17 cellular contexts compared by ENCODE assay signal in the genomic region with DNA sequence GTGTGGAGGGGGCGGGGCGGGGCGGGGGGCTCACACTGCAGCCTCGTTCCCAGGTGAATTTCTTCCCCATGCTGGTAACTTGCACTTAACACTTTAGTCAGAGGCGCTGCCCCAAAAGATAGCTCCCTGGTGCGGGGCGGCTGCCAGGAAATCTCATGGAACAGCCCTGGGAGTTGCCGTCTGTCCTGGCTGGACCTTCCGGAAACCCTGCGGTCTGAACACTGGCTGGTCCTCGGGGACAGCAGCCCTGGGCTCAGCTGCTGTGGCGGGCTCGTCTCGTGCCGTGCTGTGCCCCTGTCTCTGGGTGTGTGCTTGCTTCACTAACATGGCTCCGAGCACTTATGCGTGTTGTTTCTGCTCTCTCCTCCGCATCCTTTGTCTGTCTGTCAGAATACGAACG. TPM values are rescaled to one million over a fixed set of nuclear protein-coding genes. Genes with fewer than 3 reads are reported as not detected.
DNase-seq lines count a peak whose midpoint lies in the region; ATAC-seq and TF ChIP-seq lines count a peak whose summit lies in the region.
"Had no signal": no experiment of that assay in that cellular context is flagged by ENCODE, and none has a peak within 500 bp of the region (broad histone marks: within the 10 kb centered on the region; RNA-seq: fewer than 3 reads in every experiment).

No MANE protein-coding gene starts in this region.

- no peak for TF ChIP-seq POLR2A in ovary (IDR thresholded peaks at IDR 0.05)

- H3K79me2 ChIP-seq in DND-41 (ENCODE audit: insufficient read depth, low read length) (peaks cover 39% of the 10 kb centered on the region), PC-3 (ENCODE audit: low read length) (peaks cover 39% of the 10 kb centered on the region)

- no TSS peak for BruUV-seq in PC-3 (replicated peaks; lab: Mats Ljungman, UMichigan)

- H3K9me3 ChIP-seq in DND-41 (ENCODE audit: insufficient read depth, low read length, severe bottlenecking) (no peaks in the 10 kb centered on the region), ovary (no peaks in the 10 kb centered on the region), PC-3 (ENCODE audit: low read length) (no peaks in the 10 kb centered on the region)
- H3K9me3 ChIP-seq: left lung had no signal

- H3K4me1 Mint-ChIP-seq in glutamatergic neuron (ENCODE audit: low read depth, unreplicated experiment) = peaks cover 47% of the 10 kb centered on the region

- H3K36me3 Mint-ChIP-seq in glutamatergic neuron (ENCODE audit: unreplicated experiment) = no peaks in the 10 kb centered on the region

- peak overlapping the region; percentile 78 for H3K27ac Mint-ChIP-seq in glutamatergic neuron (ENCODE audit: unreplicated experiment)

- no peak overlapping the region for H2AFZ ChIP-seq in DND-41 (ENCODE audit: low read depth, low read length)
- H2AFZ ChIP-seq in PC-3 (ENCODE audit: low read length) = no peak overlapping the region

- H4K20me1 ChIP-seq in DND-41 (ENCODE audit: insufficient read depth, low read length) = peaks cover 12% of the 10 kb centered on the region
- H4K20me1 ChIP-seq in PC-3 (ENCODE audit: low read length) = peaks cover 19% of the 10 kb centered on the region

- peak overlapping the region; percentile 77 for H3K4me3 Mint-ChIP-seq in glutamatergic neuron (ENCODE audit: unreplicated experiment)
- H3K4me3 Mint-ChIP-seq: activated CD4-positive, alpha-beta T cell treated with anti-CD3 and anti-CD28 coated beads, Interleukin-2, amount 10 ng/mL, durations not matched to agents 7 days and 5 days had no signal

- H3K27me3 ChIP-seq in DND-41 (ENCODE audit: insufficient read depth, low read length, poor library complexity) = no peaks in the 10 kb centered on the region
- no peaks in the 10 kb centered on the region for H3K27me3 ChIP-seq in ovary
- H3K27me3 ChIP-seq in PC-3 (ENCODE audit: low read length) = no peaks in the 10 kb centered on the region
- H3K27me3 ChIP-seq: brain microvascular endothelial cell, left lung had no signal

- no peak overlapping the region for H3K4me3 ChIP-seq in DND-41 (ENCODE audit: low read depth in 1 of 2, low read length in 2 of 2)
- H3K4me3 ChIP-seq in ovary = no peak overlapping the region
- H3K4me3 ChIP-seq in PC-3 (ENCODE audit: low read length) = no peak overlapping the region
- H3K4me3 ChIP-seq: GM12878 had no signal

- H3K4me1 ChIP-seq in DND-41 (ENCODE audit: insufficient read depth, low read length) = peaks cover 62% of the 10 kb centered on the region
- H3K4me1 ChIP-seq in ovary (ENCODE audit: insufficient read depth) = peaks cover 53% of the 10 kb centered on the region
- peaks cover 24% of the 10 kb centered on the region for H3K4me1 ChIP-seq in PC-3 (ENCODE audit: insufficient read depth, low read length)

- intact Hi-C loops in ovary (cut with DNase I) (loop anchor here in 1 of 4 donors (10.0 kb wide), 1 partner anchor 47 kb away; no protein-coding TSS in a partner anchor), PC-3 (cut with micrococcal nuclease) (no loop called here)

- CTCF ChIA-PET in PC-3 (lab: Charles Lee) = no interaction called here

- H3F3A ChIP-seq in PC-3 (ENCODE audit: low read length, unreplicated experiment) = no peaks in the 10 kb centered on the region

- 39 to 45% (median 42%) methylated on average over 20 of the region's 20 CpGs for WGBS in ovary, 3 donors

- POLR2A ChIA-PET in PC-3 (lab: Charles Lee; ENCODE audit: unreplicated experiment) = no interaction called here

- DNase-seq in DND-41 = no peak
- DNase-seq in glutamatergic neuron = peak; percentile 62
- peak; percentile 62 to 80 (median 68) for DNase-seq in ovary
- DNase-seq in PC-3 = no peak
- DNase-seq in GM19238 (ENCODE audit: insufficient read length, low spot score) = no peak
- DNase-seq in activated gamma-delta T cell treated with Interleukin-2 at 50 U/mL for 16 hours = no peak
- DNase-seq: activated CD4-positive, alpha-beta T cell treated with anti-CD3 and anti-CD28 coated beads, Interleukin-2, amount 10 ng/mL, durations not matched to agents 7 days and 5 days; brain microvascular endothelial cell; left lung; NCI-H1417; NCI-H510A treated with DMSO at 0.1 percent for 48 hours; nucleus accumbens; stimulated activated CD4-positive, alpha-beta T cell treated with anti-CD3 and anti-CD28 coated beads, Interleukin-15, amount 100 ng/mL, for 24 hours; T-helper 2 cell had no signal

- H3K9ac ChIP-seq in DND-41 (ENCODE audit: low read depth, low read length) (no peak overlapping the region), PC-3 (ENCODE audit: low read length) (no peak overlapping the region)

- no peak for ATAC-seq in DND-41 (ENCODE audit: insufficient read depth, low read depth)
- ATAC-seq in PC-3 = no peak
- ATAC-seq: GM12878, left lung had no signal

- TF ChIP-seq CTCF in DND-41 (IDR thresholded peaks at IDR 0.05; ENCODE audit: borderline replicate concordance, extremely low read depth, low read length, poor library complexity, severe bottlenecking) (no peak), glutamatergic neuron (IDR thresholded peaks at IDR 0.05; ENCODE audit: partially characterized antibody, unreplicated experiment) (no peak), ovary (IDR thresholded peaks at IDR 0.05) (no peak), PC-3 (conservative IDR thresholded peaks at IDR 0.05; ENCODE audit: low read depth, low read length) (no peak)

- H3K4me2 ChIP-seq in DND-41 (ENCODE audit: insufficient read depth, low read length) (no peak overlapping the region), PC-3 (ENCODE audit: low read length) (no peak overlapping the region)

- H3K36me3 ChIP-seq in DND-41 (ENCODE audit: insufficient read depth, low read length) = peaks cover 50% of the 10 kb centered on the region
- H3K36me3 ChIP-seq in ovary = no peaks in the 10 kb centered on the region
- H3K36me3 ChIP-seq in PC-3 (ENCODE audit: low read depth, low read length) = peaks cover 22% of the 10 kb centered on the region; the same call in 1 of the 2 replicates

- no peaks in the 10 kb centered on the region for H3K9me2 ChIP-seq in PC-3 (replicated peaks; ENCODE audit: low read length)

- H3K9me3 Mint-ChIP-seq in glutamatergic neuron (ENCODE audit: unreplicated experiment) = peaks cover 14% of the 10 kb centered on the region
- H3K9me3 Mint-ChIP-seq: activated CD4-positive, alpha-beta T cell treated with anti-CD3 and anti-CD28 coated beads, Interleukin-2, amount 10 ng/mL, durations not matched to agents 7 days and 5 days had no signal

- H3K27ac ChIP-seq in DND-41 (ENCODE audit: low read length) (peak overlapping the region; percentile 81), ovary (peak overlapping the region in 1 of 2 donors; percentile 84), PC-3 (ENCODE audit: low read length) (no peak overlapping the region)
- H3K27ac ChIP-seq: brain microvascular endothelial cell had no signal

- TF ChIP-seq EP300 in ovary (IDR thresholded peaks at IDR 0.05) = no peak

- H3K27me3 Mint-ChIP-seq in glutamatergic neuron (ENCODE audit: unreplicated experiment) = peaks cover 10% of the 10 kb centered on the region
- H3K27me3 Mint-ChIP-seq: activated CD4-positive, alpha-beta T cell treated with anti-CD3 and anti-CD28 coated beads, Interleukin-2, amount 10 ng/mL, durations not matched to agents 7 days and 5 days had no signal

RNA-seq across cellular contexts. Expression of a gene that starts 25.8 kb away (rescaled TPM):
- total RNA-seq in glutamatergic neuron (ENCODE audit: unreplicated experiment) = 85.1 TPM
- total RNA-seq in ovary = 10 to 100 TPM; 33.7 to 69.5 (median 61.3) TPM
- 10 to 100 TPM; 19.6 to 33.8 TPM for polyA plus RNA-seq in ovary
- total RNA-seq in PC-3 (2014; rRNA removed) = 250 and 258 TPM in 2 replicates

RNA-seq across cellular contexts. Expression of a gene that starts 33.7 kb away (rescaled TPM):
- total RNA-seq in glutamatergic neuron (ENCODE audit: unreplicated experiment) (33.0 TPM), ovary (10 to 100 TPM; 24.1 to 90.1 (median 40.0) TPM), PC-3 (2014; rRNA removed) (25.2 and 37.0 TPM in 2 replicates)
- 10 to 100 TPM; 23.4 to 28.6 TPM for polyA plus RNA-seq in ovary

RNA-seq across cellular contexts. Expression of a gene that starts 34.6 kb away (rescaled TPM):
- total RNA-seq in glutamatergic neuron (ENCODE audit: unreplicated experiment) = 6.2 TPM
- 10 to 100 TPM in 1 of 7 donors, 1 to 10 TPM in 6; 4.1 to 10.9 (median 5.9) TPM for total RNA-seq in ovary
- 1 to 10 TPM; 6.6 to 9.0 TPM for polyA plus RNA-seq in ovary
- 8.4 and 11.1 TPM in 2 replicates for total RNA-seq in PC-3 (2014; rRNA removed)

RNA-seq across cellular contexts. Expression of a gene that starts 47.6 kb away (rescaled TPM):
- total RNA-seq in glutamatergic neuron (ENCODE audit: unreplicated experiment) = not detected
- total RNA-seq in ovary = 10 to 100 TPM in 2 of 7 donors, 1 to 10 TPM in 3, under 1 TPM in 1, not detected in 1; 0.33 to 19.5 (median 4.3) TPM
- polyA plus RNA-seq in ovary = under 1 TPM in 1 of 2 donors, not detected in 1; 0.46 TPM
- 153 and 154 TPM in 2 replicates for total RNA-seq in PC-3 (2014; rRNA removed)
- total RNA-seq: activated CD4-positive, alpha-beta T cell treated with anti-CD3 and anti-CD28 coated beads, Interleukin-2, amount 10 ng/mL, durations not matched to agents 7 days and 5 days; glomerular endothelial cell; GM12878 had no signal
- polyA plus RNA-seq: AG04450, GM12878 had no signal

RNA-seq across cellular contexts. Expression of a gene that starts 58.4 kb away (rescaled TPM):
- total RNA-seq in glutamatergic neuron (ENCODE audit: unreplicated experiment) (147 TPM), ovary (100 to 1,000 TPM in 1 of 7 donors, 10 to 100 TPM in 6; 17.9 to 210 (median 31.7) TPM), PC-3 (2014; rRNA removed) (158 and 171 TPM in 2 replicates)
- 10 to 100 TPM in 1 of 2 donors, 1 to 10 TPM in 1; 2.4 to 59.3 TPM for polyA plus RNA-seq in ovary

Comparison
In these comparisons a context has a peak if more than half of its experiments do, and no peak if none do; other contexts are left out.
1. DNase-seq: peak in glutamatergic neuron (single experiment) and ovary (5 of 5); none in DND-41 (single experiment), PC-3 (single experiment), GM19238 (single experiment) and activated gamma-delta T cell treated with Interleukin-2 at 50 U/mL for 16 hours (single experiment).